16 cellular contexts compared by ENCODE assay signal in genomic region chr3:66400381-66401156, GRCh38.
A peak's percentile ranks its signal among the peaks of the same experiment; 100 is the strongest.
DNase-seq lines count a peak whose midpoint lies in the region; ATAC-seq and TF ChIP-seq lines count a peak whose summit lies in the region.
"Had no signal": no experiment of that assay in that cellular context is flagged by ENCODE, and none has a peak within 500 bp of the region (broad histone marks: within the 10 kb centered on the region; RNA-seq: fewer than 3 reads in every experiment).

No MANE protein-coding gene starts in this region.

- H3K27me3 ChIP-seq in BE2C (no peaks in the 10 kb centered on the region), endodermal cell (ENCODE audit: control insufficient read depth, insufficient read depth, low read length, poor library complexity, severe bottlenecking) (no peaks in the 10 kb centered on the region), psoas muscle (ENCODE audit: insufficient read depth in 3 of 3, low read length in 2 of 3) (no peaks in the 10 kb centered on the region)
- H3K27me3 ChIP-seq: cardiac muscle cell had no signal

- H3K27ac Mint-ChIP-seq in endodermal cell = peak overlapping the region; percentile 55
- H3K27ac Mint-ChIP-seq: IgD-negative memory B cell; stimulated activated naive B cell treated with anti-CD40 and anti-IgM and Interleukin-4, amounts not matched to agents 10 μg/mL and 1 μg/mL and 100 μg/mL, for 72 hours had no signal

- H3K4me1 ChIP-seq in BE2C (peaks cover 3% of the 10 kb centered on the region), endodermal cell (ENCODE audit: control insufficient read depth, insufficient read depth, low read length) (no peaks in the 10 kb centered on the region), psoas muscle (peaks cover 65% of the 10 kb centered on the region)

- H3K9me3 ChIP-seq in BE2C (no peaks in the 10 kb centered on the region), endodermal cell (ENCODE audit: control insufficient read depth, low read length) (no peaks in the 10 kb centered on the region), psoas muscle (no peaks in the 10 kb centered on the region)

- DNase-seq in BE2C = peak; percentile 39
- peak; percentile 65 for DNase-seq in NCI-H69 (lab: John Stamatoyannopoulos, UW)
- DNase-seq in endodermal cell = peak; percentile 57
- no peak for DNase-seq in psoas muscle
- DNase-seq in HT-29 (ENCODE audit: low spot score) = no peak
- no peak for DNase-seq in KBM-7
- DNase-seq in KG1 (lab: John Stamatoyannopoulos, UW) = no peak
- DNase-seq: activated naive CD4-positive, alpha-beta T cell treated with Interleukin-2 at 50 U/mL for 16 hours; DMS153; NCI-H1105 treated with DMSO at 0.1 percent for 48 hours; right cardiac atrium; stimulated activated naive B cell treated with anti-CD40 and anti-IgM and Interleukin-4, amounts not matched to agents 10 μg/mL and 1 μg/mL and 100 μg/mL, for 72 hours had no signal

- peaks cover 26% of the 10 kb centered on the region for H3K4me1 Mint-ChIP-seq in endodermal cell

- H3K36me3 ChIP-seq in BE2C = no peaks in the 10 kb centered on the region
- H3K36me3 ChIP-seq in endodermal cell (ENCODE audit: control insufficient read depth, insufficient read depth, low read length) = peaks cover 91% of the 10 kb centered on the region
- peaks cover 0 to 44% of the 10 kb centered on the region in 2 donors for H3K36me3 ChIP-seq in psoas muscle (ENCODE audit: insufficient read depth in 1 of 2, low read depth in 1 of 2)

- no peak for ATAC-seq in psoas muscle
- ATAC-seq in HG03354 (IDR thresholded peaks at IDR 0.05; ENCODE audit: poor library complexity, severe bottlenecking, unreplicated experiment) = no peak
- ATAC-seq: stimulated activated naive B cell treated with anti-CD40 and anti-IgM and Interleukin-4, amounts not matched to agents 10 μg/mL and 1 μg/mL and 100 μg/mL, for 72 hours had no signal

- WGBS in endodermal cell (ENCODE audit: insufficient coverage in 1 of 2, insufficient read length in 1 of 2), 2 experiments = 89% methylated on average over 7 to 15 of the region's 15 CpGs
- WGBS in psoas muscle, 3 donors = 61 to 84% (median 68%) methylated on average over 15 of the region's 15 CpGs

- H3K4me3 ChIP-seq in BE2C (ENCODE audit: low read depth, low read length) = no peak overlapping the region
- H3K4me3 ChIP-seq in endodermal cell (ENCODE audit: low read length) = no peak overlapping the region
- H3K4me3 ChIP-seq in psoas muscle = no peak overlapping the region
- H3K4me3 ChIP-seq: cardiac muscle cell had no signal

- no peak overlapping the region for H3K4me3 Mint-ChIP-seq in endodermal cell
- H3K4me3 Mint-ChIP-seq: IgD-negative memory B cell; stimulated activated naive B cell treated with anti-CD40 and anti-IgM and Interleukin-4, amounts not matched to agents 10 μg/mL and 1 μg/mL and 100 μg/mL, for 72 hours had no signal

- peaks cover 69% of the 10 kb centered on the region for H3K36me3 Mint-ChIP-seq in endodermal cell (ENCODE audit: low read depth)

- TF ChIP-seq CTCF in BE2C (IDR thresholded peaks at IDR 0.05; ENCODE audit: low read depth, low read length) (peak; percentile 39), endodermal cell (conservative IDR thresholded peaks at IDR 0.05) (peak; percentile 15), psoas muscle (IDR thresholded peaks at IDR 0.05) (no peak)

- intact Hi-C loops in psoas muscle (cut with DNase I) = no loop called here

- H3K27me3 Mint-ChIP-seq in endodermal cell (ENCODE audit: insufficient read depth) = no peaks in the 10 kb centered on the region
- H3K27me3 Mint-ChIP-seq: IgD-negative memory B cell; stimulated activated naive B cell treated with anti-CD40 and anti-IgM and Interleukin-4, amounts not matched to agents 10 μg/mL and 1 μg/mL and 100 μg/mL, for 72 hours had no signal

- in situ Hi-C loops in KBM-7 (cut with MboI; ENCODE audit: low pct_unique_long_range_greater_than_20kb, low sequenced_read_pairs) = loop anchor here (10.0 to 25.0 kb wide), 2 partner anchors 112 to 424 kb away; partner anchors contain the start of gene LRIG1

- peak overlapping the region; percentile 73 for H3K27ac ChIP-seq in endodermal cell (ENCODE audit: low read depth, low read length)
- peak overlapping the region; percentile 88 for H3K27ac ChIP-seq in psoas muscle
- H3K27ac ChIP-seq: cardiac muscle cell, VCaP had no signal

- no peak overlapping the region for H3K9ac ChIP-seq in endodermal cell (ENCODE audit: extremely low read depth, low read length, poor library complexity, severe bottlenecking)

- H3K9me3 Mint-ChIP-seq in endodermal cell = no peaks in the 10 kb centered on the region
- H3K9me3 Mint-ChIP-seq: IgD-negative memory B cell; stimulated activated naive B cell treated with anti-CD40 and anti-IgM and Interleukin-4, amounts not matched to agents 10 μg/mL and 1 μg/mL and 100 μg/mL, for 72 hours had no signal

Comparison
In these comparisons a context has a peak if more than half of its experiments do, and no peak if none do; other contexts are left out.
1. DNase-seq: peak in BE2C (single experiment), NCI-H69 (single experiment) and endodermal cell (single experiment); none in psoas muscle (0 of 2), HT-29 (single experiment), KBM-7 (single experiment) and KG1 (single experiment).